In the genomic region with DNA sequence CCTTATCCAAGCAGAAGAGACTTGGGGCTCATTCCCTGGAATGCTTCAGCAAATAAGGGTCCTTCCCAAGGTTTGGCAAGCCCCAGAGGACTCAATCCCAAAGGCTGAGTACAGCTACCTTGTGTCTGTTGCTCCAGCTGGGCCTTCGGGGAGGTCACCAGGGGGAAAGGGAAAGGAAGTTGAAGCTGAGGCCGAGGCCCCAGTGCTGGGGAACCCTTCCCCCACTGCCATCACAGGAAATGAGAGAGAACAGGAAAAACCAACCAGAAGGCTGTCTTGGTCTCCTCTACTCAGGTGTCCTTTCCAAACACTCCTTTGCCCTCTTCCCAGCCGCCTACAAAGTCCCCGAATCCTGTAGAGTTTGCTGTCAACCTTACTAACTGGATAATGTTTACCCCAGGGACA, we compare ENCODE assay signal across 1 cellular context.
TF ChIP-seq lines count a peak whose summit lies in the region.

No MANE protein-coding gene starts in this region.

TF ChIP-seq in H1, 55 proteins besides CTCF, POLR2A, EP300 and RAD21:
- no peak for TF ChIP-seq SAP30 (IDR thresholded peaks at IDR 0.05; ENCODE audit: insufficient read depth, insufficient replicate concordance, low read length)
- TF ChIP-seq CBX5 (IDR thresholded peaks at IDR 0.05; ENCODE audit: low read depth, low read length): no peak
- no peak for TF ChIP-seq BRCA1 (IDR thresholded peaks at IDR 0.05; ENCODE audit: low read depth, low read length)
- TF ChIP-seq CEBPB (IDR thresholded peaks at IDR 0.05; ENCODE audit: low read depth, low read length): no peak
- no peak for TF ChIP-seq HDAC2 (IDR thresholded peaks at IDR 0.05; ENCODE audit: borderline replicate concordance in 1 of 2, low read depth in 2 of 2, low read length in 2 of 2)
- TF ChIP-seq FOSL1 (IDR thresholded peaks at IDR 0.05; ENCODE audit: insufficient read depth, low read depth, low read length): no peak
- TF ChIP-seq SP2 (IDR thresholded peaks at IDR 0.05; ENCODE audit: low read length): no peak
- no peak for TF ChIP-seq GTF2F1 (IDR thresholded peaks at IDR 0.05; ENCODE audit: borderline replicate concordance, low read depth, low read length)
- TF ChIP-seq NRF1 (IDR thresholded peaks at IDR 0.05; ENCODE audit: low read depth, low read length): no peak
- no peak for TF ChIP-seq POLR2AphosphoS5 (IDR thresholded peaks at IDR 0.05; ENCODE audit: low read depth, low read length)
- TF ChIP-seq SIRT6 (IDR thresholded peaks at IDR 0.05; ENCODE audit: low read length): no peak
- TF ChIP-seq RXRA (IDR thresholded peaks at IDR 0.05; ENCODE audit: insufficient read depth, low read depth, low read length): no peak
- TF ChIP-seq, protein P1, sequence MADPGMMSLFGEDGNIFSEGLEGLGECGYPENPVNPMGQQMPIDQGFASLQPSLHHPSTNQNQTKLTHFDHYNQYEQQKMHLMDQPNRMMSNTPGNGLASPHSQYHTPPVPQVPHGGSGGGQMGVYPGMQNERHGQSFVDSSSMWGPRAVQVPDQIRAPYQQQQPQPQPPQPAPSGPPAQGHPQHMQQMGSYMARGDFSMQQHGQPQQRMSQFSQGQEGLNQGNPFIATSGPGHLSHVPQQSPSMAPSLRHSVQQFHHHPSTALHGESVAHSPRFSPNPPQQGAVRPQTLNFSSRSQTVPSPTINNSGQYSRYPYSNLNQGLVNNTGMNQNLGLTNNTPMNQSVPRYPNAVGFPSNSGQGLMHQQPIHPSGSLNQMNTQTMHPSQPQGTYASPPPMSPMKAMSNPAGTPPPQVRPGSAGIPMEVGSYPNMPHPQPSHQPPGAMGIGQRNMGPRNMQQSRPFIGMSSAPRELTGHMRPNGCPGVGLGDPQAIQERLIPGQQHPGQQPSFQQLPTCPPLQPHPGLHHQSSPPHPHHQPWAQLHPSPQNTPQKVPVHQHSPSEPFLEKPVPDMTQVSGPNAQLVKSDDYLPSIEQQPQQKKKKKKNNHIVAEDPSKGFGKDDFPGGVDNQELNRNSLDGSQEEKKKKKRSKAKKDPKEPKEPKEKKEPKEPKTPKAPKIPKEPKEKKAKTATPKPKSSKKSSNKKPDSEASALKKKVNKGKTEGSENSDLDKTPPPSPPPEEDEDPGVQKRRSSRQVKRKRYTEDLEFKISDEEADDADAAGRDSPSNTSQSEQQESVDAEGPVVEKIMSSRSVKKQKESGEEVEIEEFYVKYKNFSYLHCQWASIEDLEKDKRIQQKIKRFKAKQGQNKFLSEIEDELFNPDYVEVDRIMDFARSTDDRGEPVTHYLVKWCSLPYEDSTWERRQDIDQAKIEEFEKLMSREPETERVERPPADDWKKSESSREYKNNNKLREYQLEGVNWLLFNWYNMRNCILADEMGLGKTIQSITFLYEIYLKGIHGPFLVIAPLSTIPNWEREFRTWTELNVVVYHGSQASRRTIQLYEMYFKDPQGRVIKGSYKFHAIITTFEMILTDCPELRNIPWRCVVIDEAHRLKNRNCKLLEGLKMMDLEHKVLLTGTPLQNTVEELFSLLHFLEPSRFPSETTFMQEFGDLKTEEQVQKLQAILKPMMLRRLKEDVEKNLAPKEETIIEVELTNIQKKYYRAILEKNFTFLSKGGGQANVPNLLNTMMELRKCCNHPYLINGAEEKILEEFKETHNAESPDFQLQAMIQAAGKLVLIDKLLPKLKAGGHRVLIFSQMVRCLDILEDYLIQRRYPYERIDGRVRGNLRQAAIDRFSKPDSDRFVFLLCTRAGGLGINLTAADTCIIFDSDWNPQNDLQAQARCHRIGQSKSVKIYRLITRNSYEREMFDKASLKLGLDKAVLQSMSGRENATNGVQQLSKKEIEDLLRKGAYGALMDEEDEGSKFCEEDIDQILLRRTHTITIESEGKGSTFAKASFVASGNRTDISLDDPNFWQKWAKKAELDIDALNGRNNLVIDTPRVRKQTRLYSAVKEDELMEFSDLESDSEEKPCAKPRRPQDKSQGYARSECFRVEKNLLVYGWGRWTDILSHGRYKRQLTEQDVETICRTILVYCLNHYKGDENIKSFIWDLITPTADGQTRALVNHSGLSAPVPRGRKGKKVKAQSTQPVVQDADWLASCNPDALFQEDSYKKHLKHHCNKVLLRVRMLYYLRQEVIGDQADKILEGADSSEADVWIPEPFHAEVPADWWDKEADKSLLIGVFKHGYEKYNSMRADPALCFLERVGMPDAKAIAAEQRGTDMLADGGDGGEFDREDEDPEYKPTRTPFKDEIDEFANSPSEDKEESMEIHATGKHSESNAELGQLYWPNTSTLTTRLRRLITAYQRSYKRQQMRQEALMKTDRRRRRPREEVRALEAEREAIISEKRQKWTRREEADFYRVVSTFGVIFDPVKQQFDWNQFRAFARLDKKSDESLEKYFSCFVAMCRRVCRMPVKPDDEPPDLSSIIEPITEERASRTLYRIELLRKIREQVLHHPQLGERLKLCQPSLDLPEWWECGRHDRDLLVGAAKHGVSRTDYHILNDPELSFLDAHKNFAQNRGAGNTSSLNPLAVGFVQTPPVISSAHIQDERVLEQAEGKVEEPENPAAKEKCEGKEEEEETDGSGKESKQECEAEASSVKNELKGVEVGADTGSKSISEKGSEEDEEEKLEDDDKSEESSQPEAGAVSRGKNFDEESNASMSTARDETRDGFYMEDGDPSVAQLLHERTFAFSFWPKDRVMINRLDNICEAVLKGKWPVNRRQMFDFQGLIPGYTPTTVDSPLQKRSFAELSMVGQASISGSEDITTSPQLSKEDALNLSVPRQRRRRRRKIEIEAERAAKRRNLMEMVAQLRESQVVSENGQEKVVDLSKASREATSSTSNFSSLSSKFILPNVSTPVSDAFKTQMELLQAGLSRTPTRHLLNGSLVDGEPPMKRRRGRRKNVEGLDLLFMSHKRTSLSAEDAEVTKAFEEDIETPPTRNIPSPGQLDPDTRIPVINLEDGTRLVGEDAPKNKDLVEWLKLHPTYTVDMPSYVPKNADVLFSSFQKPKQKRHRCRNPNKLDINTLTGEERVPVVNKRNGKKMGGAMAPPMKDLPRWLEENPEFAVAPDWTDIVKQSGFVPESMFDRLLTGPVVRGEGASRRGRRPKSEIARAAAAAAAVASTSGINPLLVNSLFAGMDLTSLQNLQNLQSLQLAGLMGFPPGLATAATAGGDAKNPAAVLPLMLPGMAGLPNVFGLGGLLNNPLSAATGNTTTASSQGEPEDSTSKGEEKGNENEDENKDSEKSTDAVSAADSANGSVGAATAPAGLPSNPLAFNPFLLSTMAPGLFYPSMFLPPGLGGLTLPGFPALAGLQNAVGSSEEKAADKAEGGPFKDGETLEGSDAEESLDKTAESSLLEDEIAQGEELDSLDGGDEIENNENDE (IDR thresholded peaks at IDR 0.05; ENCODE audit: insufficient replicate concordance, low read length): no peak
